1 cellular context compared by ENCODE assay signal in the genomic region with DNA sequence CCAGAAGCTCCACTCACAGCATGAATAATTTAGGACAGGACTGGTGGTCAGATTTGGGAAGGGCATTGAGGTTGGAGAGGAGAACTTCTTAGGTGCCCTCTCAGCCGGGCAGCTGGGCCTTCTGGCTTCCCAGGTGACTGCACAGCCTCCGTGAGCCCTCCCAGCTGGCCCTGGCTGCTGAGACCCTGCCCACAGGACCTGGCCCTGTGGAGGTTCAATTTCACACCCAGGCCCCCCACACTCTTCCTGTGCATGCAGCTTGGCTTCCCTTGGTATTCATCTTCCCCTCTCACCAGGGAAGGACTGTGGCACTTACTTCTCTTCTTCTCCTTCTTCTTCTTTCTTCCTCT.
TF ChIP-seq lines count a peak whose summit lies in the region.

No MANE protein-coding gene starts in this region.

TF ChIP-seq in IMR-90, 13 proteins besides CTCF, POLR2A, EP300 and RAD21:
- TF ChIP-seq MAFK (IDR thresholded peaks at IDR 0.05; ENCODE audit: low read depth, low read length) (no peak), RCOR1 (IDR thresholded peaks at IDR 0.05; ENCODE audit: insufficient replicate concordance, low read length) (no peak), SMC3 (IDR thresholded peaks at IDR 0.05; ENCODE audit: low read depth, low read length) (no peak), RFX5 (IDR thresholded peaks at IDR 0.05; ENCODE audit: low read depth, low read length) (no peak), BHLHE40 (IDR thresholded peaks at IDR 0.05; ENCODE audit: low read depth, low read length) (no peak), MAZ (IDR thresholded peaks at IDR 0.05; ENCODE audit: borderline replicate concordance, low read depth, low read length) (no peak), MXI1 (IDR thresholded peaks at IDR 0.05; ENCODE audit: borderline replicate concordance, low read depth, low read length) (no peak), NFE2L2 (IDR thresholded peaks at IDR 0.05; ENCODE audit: low read depth, low read length) (no peak), FOS (IDR thresholded peaks at IDR 0.05; ENCODE audit: low read depth, low read length) (no peak), CEBPB (IDR thresholded peaks at IDR 0.05; ENCODE audit: low read depth, low read length) (no peak), CHD1 (IDR thresholded peaks at IDR 0.05; ENCODE audit: low read depth, low read length) (no peak)
- TF ChIP-seq, protein P1, sequence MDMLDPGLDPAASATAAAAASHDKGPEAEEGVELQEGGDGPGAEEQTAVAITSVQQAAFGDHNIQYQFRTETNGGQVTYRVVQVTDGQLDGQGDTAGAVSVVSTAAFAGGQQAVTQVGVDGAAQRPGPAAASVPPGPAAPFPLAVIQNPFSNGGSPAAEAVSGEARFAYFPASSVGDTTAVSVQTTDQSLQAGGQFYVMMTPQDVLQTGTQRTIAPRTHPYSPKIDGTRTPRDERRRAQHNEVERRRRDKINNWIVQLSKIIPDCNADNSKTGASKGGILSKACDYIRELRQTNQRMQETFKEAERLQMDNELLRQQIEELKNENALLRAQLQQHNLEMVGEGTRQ (IDR thresholded peaks at IDR 0.05; ENCODE audit: low read depth, low read length) = no peak
- TF ChIP-seq, protein P2, sequence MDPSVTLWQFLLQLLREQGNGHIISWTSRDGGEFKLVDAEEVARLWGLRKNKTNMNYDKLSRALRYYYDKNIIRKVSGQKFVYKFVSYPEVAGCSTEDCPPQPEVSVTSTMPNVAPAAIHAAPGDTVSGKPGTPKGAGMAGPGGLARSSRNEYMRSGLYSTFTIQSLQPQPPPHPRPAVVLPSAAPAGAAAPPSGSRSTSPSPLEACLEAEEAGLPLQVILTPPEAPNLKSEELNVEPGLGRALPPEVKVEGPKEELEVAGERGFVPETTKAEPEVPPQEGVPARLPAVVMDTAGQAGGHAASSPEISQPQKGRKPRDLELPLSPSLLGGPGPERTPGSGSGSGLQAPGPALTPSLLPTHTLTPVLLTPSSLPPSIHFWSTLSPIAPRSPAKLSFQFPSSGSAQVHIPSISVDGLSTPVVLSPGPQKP (IDR thresholded peaks at IDR 0.05; ENCODE audit: borderline replicate concordance, low read depth, low read length) = no peak
TF ChIP-seq in IMR-90: peak in this region for 0.
